10 cellular contexts compared by ENCODE assay signal in the genomic region with DNA sequence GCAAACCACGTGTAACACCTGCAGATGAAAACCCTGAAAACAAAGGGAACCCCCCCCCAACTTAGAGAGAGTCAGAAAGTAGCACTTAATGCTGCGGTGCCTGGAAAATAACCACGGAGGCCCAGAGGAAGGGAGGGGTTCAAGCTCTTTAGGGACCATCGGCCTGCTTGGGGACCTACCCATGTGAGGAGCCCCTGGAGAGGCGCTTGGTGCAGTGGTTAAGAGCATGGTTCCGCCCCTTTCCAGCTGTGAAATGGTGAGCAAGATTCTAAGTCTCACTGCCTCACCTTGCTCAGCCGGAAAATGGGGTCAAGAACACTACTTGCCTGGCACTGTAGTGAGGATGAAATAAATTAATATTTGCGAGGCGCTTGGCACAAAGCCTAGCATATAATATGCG. TPM values are rescaled to one million over a fixed set of nuclear protein-coding genes. Genes with fewer than 3 reads are reported as not detected.
A peak's percentile ranks its signal among the peaks of the same experiment; 100 is the strongest.
DNase-seq lines count a peak whose midpoint lies in the region; ATAC-seq and TF ChIP-seq lines count a peak whose summit lies in the region.
"Had no signal": no experiment of that assay in that cellular context is flagged by ENCODE, and none has a peak within 500 bp of the region (broad histone marks: within the 10 kb centered on the region; RNA-seq: fewer than 3 reads in every experiment).

No MANE protein-coding gene starts in this region.

- H3K4me1 ChIP-seq in OCI-LY3 (ENCODE audit: low read length), result peaks cover 7% of the 10 kb centered on the region
- no peaks in the 10 kb centered on the region for H3K4me1 ChIP-seq in fibroblast of lung (ENCODE audit: control insufficient read depth, extremely low read depth, insufficient read depth, low read length)

- peak overlapping the region; percentile 48 for H3K9ac ChIP-seq in OCI-LY3 (ENCODE audit: low read length)
- no peak overlapping the region for H3K9ac ChIP-seq in fibroblast of lung (ENCODE audit: insufficient read depth, low read length)

- TF ChIP-seq CTCF in OCI-LY3 (IDR thresholded peaks at IDR 0.05; ENCODE audit: low read depth, low read length), result no peak
- TF ChIP-seq CTCF in fibroblast of lung (conservative IDR thresholded peaks at IDR 0.05 in 1 of 2, IDR thresholded peaks at IDR 0.05 in 1 of 2; ENCODE audit: low read depth in 1 of 2, low read length in 2 of 2), result no peak
- TF ChIP-seq CTCF in brain microvascular endothelial cell (IDR thresholded peaks at IDR 0.05; ENCODE audit: low read depth, low read length, missing control alignments), result no peak

- CTCF ChIA-PET in activated CD8-positive, alpha-beta memory T cell treated with anti-CD3 and anti-CD28 coated beads, Interleukin-2, amount 10 ng/mL, durations not matched to agents 7 days and 5 days (lab: Charles Lee), result interaction anchor here (0.7 to 2.6 kb wide), 16 partner anchors 10 to 1307 kb away, joined by 3 to 20 read pairs (median 4); no protein-coding TSS in a partner anchor

- H3K27ac ChIP-seq in OCI-LY3 (ENCODE audit: low read length) (no peak overlapping the region), fibroblast of lung (ENCODE audit: insufficient read depth, low read length) (no peak overlapping the region), brain microvascular endothelial cell (no peak overlapping the region)

- ATAC-seq in GM18909 (IDR thresholded peaks at IDR 0.05; ENCODE audit: poor library complexity, unreplicated experiment), result peak; percentile 18
- no peak for ATAC-seq in activated CD8-positive, alpha-beta memory T cell treated with anti-CD3 and anti-CD28 coated beads, Interleukin-2, amount 10 ng/mL, durations not matched to agents 7 days and 5 days
- ATAC-seq in HG03378 (IDR thresholded peaks at IDR 0.05; ENCODE audit: unreplicated experiment), result no peak

- H4K20me1 ChIP-seq in OCI-LY3 (ENCODE audit: insufficient read depth, low read length) (no peaks in the 10 kb centered on the region), fibroblast of lung (ENCODE audit: control insufficient read depth, extremely low read depth, insufficient read depth, low read length) (no peaks in the 10 kb centered on the region)

- no peaks in the 10 kb centered on the region for H3K27me3 Mint-ChIP-seq in activated CD8-positive, alpha-beta memory T cell treated with anti-CD3 and anti-CD28 coated beads, Interleukin-2, amount 10 ng/mL, durations not matched to agents 7 days and 5 days

- H3K9me3 ChIP-seq in OCI-LY3 (ENCODE audit: insufficient read depth, low read length) (no peaks in the 10 kb centered on the region), fibroblast of lung (ENCODE audit: control insufficient read depth, insufficient read depth, low read depth, low read length) (no peaks in the 10 kb centered on the region)

- H3K9me3 Mint-ChIP-seq in activated CD8-positive, alpha-beta memory T cell treated with anti-CD3 and anti-CD28 coated beads, Interleukin-2, amount 10 ng/mL, durations not matched to agents 7 days and 5 days (ENCODE audit: low read depth), result no peaks in the 10 kb centered on the region

- peak overlapping the region; percentile 70 for H3K4me3 ChIP-seq in OCI-LY3 (ENCODE audit: low read length)
- peak overlapping the region in 2 of 4 experiments; percentile 38 to 51 for H3K4me3 ChIP-seq in fibroblast of lung (replicated peaks in 1 of 4; ENCODE audit: control extremely low read depth in 1 of 4, insufficient read depth in 1 of 4, low read depth in 3 of 4, low read length in 4 of 4)
- H3K4me3 ChIP-seq in skeletal muscle cell (ENCODE audit: low read depth, low read length), result peak overlapping the region; percentile 33
- H3K4me3 ChIP-seq in brain microvascular endothelial cell (ENCODE audit: low read depth, low read length), result no peak overlapping the region

- no peak overlapping the region for H3K4me3 Mint-ChIP-seq in activated CD8-positive, alpha-beta memory T cell treated with anti-CD3 and anti-CD28 coated beads, Interleukin-2, amount 10 ng/mL, durations not matched to agents 7 days and 5 days

- no peaks in the 10 kb centered on the region for H3K36me3 ChIP-seq in OCI-LY3 (replicated peaks; ENCODE audit: low read depth, low read length)
- no peaks in the 10 kb centered on the region for H3K36me3 ChIP-seq in fibroblast of lung (ENCODE audit: control insufficient read depth, insufficient read depth, low read length)
- no peaks in the 10 kb centered on the region for H3K36me3 ChIP-seq in brain microvascular endothelial cell (replicated peaks)

- H2AFZ ChIP-seq in OCI-LY3 (ENCODE audit: low read depth, low read length) (peak overlapping the region; percentile 89), fibroblast of lung (ENCODE audit: low read length) (peak overlapping the region; percentile 62)

- no peaks in the 10 kb centered on the region for H3K36me3 Mint-ChIP-seq in activated CD8-positive, alpha-beta memory T cell treated with anti-CD3 and anti-CD28 coated beads, Interleukin-2, amount 10 ng/mL, durations not matched to agents 7 days and 5 days
- H3K36me3 Mint-ChIP-seq: brain had no signal

- DNase-seq in fibroblast of lung (ENCODE audit: low read depth in 2 of 2) (no peak), skeletal muscle cell (ENCODE audit: low read depth) (no peak), brain microvascular endothelial cell (no peak), NCI-H2227 (lab: John Stamatoyannopoulos, UW; ENCODE audit: unreplicated experiment) (no peak)
- DNase-seq in activated CD8-positive, alpha-beta memory T cell treated with anti-CD3 and anti-CD28 coated beads, Interleukin-2, amount 10 ng/mL, durations not matched to agents 7 days and 5 days, result no peak
- DNase-seq: NCI-H524 treated with DMSO at 0.1 percent for 48 hours had no signal

- H3K4me2 ChIP-seq in OCI-LY3 (ENCODE audit: low read length), result peak overlapping the region; percentile 78
- peak overlapping the region; percentile 59 for H3K4me2 ChIP-seq in fibroblast of lung (ENCODE audit: extremely low read depth, insufficient read depth, low read length)

- no peaks in the 10 kb centered on the region for H3K27me3 ChIP-seq in OCI-LY3 (ENCODE audit: low read depth, low read length)
- no peaks in the 10 kb centered on the region for H3K27me3 ChIP-seq in fibroblast of lung (ENCODE audit: control insufficient read depth, insufficient read depth, low read length)
- H3K27me3 ChIP-seq in brain microvascular endothelial cell (replicated peaks), result no peaks in the 10 kb centered on the region

- H3K4me1 Mint-ChIP-seq in activated CD8-positive, alpha-beta memory T cell treated with anti-CD3 and anti-CD28 coated beads, Interleukin-2, amount 10 ng/mL, durations not matched to agents 7 days and 5 days, result peaks cover 11% of the 10 kb centered on the region
- H3K4me1 Mint-ChIP-seq: brain had no signal

- in situ Hi-C loops in brain microvascular endothelial cell (cut with HindIII; ENCODE audit: low pct_ligation_motif_present, low sequenced_read_pairs), result no loop called here

- no peaks in the 10 kb centered on the region for H3K79me2 ChIP-seq in OCI-LY3 (ENCODE audit: low read length)
- H3K79me2 ChIP-seq in fibroblast of lung (ENCODE audit: control insufficient read depth, insufficient read depth, low read length), result no peaks in the 10 kb centered on the region

- H3K27ac Mint-ChIP-seq in activated CD8-positive, alpha-beta memory T cell treated with anti-CD3 and anti-CD28 coated beads, Interleukin-2, amount 10 ng/mL, durations not matched to agents 7 days and 5 days, result no peak overlapping the region

RNA-seq across cellular contexts. Expression of gene SLC25A5, which starts 13.8 kb away (rescaled TPM):
- 118 and 157 TPM in 2 replicates for total RNA-seq in fibroblast of lung
- 255 and 442 TPM in 2 replicates for polyA plus RNA-seq in fibroblast of lung
- polyA plus RNA-seq in fibroblast of lung (2012), result 218 and 377 TPM in 2 replicates
- 234 and 316 TPM in 2 replicates for polyA minus RNA-seq in fibroblast of lung (ENCODE audit: low replicate concordance)
- 100 to 1,000 TPM; 434 to 517 TPM for total RNA-seq in activated CD8-positive, alpha-beta memory T cell treated with anti-CD3 and anti-CD28 coated beads, Interleukin-2, amount 10 ng/mL, durations not matched to agents 7 days and 5 days
